18 cellular contexts compared by ENCODE assay signal in the genomic region with DNA sequence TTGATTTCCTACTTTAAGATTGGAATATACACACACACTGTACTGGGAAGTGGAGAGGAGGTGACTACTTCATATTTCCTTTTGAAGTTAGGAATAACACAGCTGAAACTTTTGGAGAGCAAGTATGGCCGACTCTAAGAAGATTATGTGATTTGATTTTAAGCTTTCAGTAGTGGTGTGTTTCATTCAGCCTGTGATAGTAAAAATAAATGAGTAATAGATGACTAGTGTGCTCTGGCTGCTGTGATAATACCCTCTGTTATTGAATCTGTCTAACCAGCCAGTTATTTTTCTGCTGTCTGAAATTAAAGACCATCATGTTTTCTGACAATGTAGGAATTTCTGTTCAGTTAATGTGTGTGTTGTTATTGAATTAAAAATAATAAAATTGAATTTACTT. TPM values are rescaled to one million over a fixed set of nuclear protein-coding genes. Genes with fewer than 3 reads are reported as not detected.
A peak's percentile ranks its signal among the peaks of the same experiment; 100 is the strongest.
DNase-seq lines count a peak whose midpoint lies in the region; ATAC-seq and TF ChIP-seq lines count a peak whose summit lies in the region.
"Had no signal": no experiment of that assay in that cellular context is flagged by ENCODE, and none has a peak within 500 bp of the region (broad histone marks: within the 10 kb centered on the region; RNA-seq: fewer than 3 reads in every experiment).

No MANE protein-coding gene starts in this region.

- H3K27ac ChIP-seq in left ventricle myocardium inferior (replicated peaks) = peak overlapping the region; percentile 74
- H3K27ac ChIP-seq in right cardiac atrium (ENCODE audit: low read length) = no peak overlapping the region
- peak overlapping the region; percentile 80 for H3K27ac ChIP-seq in brain microvascular endothelial cell
- H3K27ac ChIP-seq: prostate gland, RWPE1, suprapubic skin had no signal

- H3K4me3 ChIP-seq in left ventricle myocardium inferior = no peak overlapping the region
- no peak overlapping the region for H3K4me3 ChIP-seq in right cardiac atrium (ENCODE audit: low read length)
- no peak overlapping the region for H3K4me3 ChIP-seq in brain microvascular endothelial cell (ENCODE audit: low read depth, low read length)
- H3K4me3 ChIP-seq: prostate gland, suprapubic skin had no signal

- H3K36me3 ChIP-seq in left ventricle myocardium inferior (peaks cover 8% of the 10 kb centered on the region), brain microvascular endothelial cell (replicated peaks) (peaks cover 28% of the 10 kb centered on the region)
- H3K36me3 ChIP-seq: prostate gland had no signal

- no peaks in the 10 kb centered on the region for H3K9me3 ChIP-seq in left ventricle myocardium inferior (replicated peaks)
- no peaks in the 10 kb centered on the region for H3K9me3 ChIP-seq in right cardiac atrium (ENCODE audit: control insufficient read depth, low read length)
- H3K9me3 ChIP-seq: prostate gland, suprapubic skin had no signal

- DNase-seq in left ventricle myocardium inferior = no peak
- no peak for DNase-seq in right cardiac atrium
- peak; percentile 35 for DNase-seq in brain microvascular endothelial cell
- peak; percentile 19 for DNase-seq in hepatic stellate cell (ENCODE audit: low spot score)
- DNase-seq in activated gamma-delta T cell treated with Interleukin-2 at 50 U/mL for 16 hours = no peak
- DNase-seq: 8988T; activated naive CD4-positive, alpha-beta T cell treated with anti-CD3 and anti-CD28 coated beads, Interleukin-2, amount 10 ng/mL, durations not matched to agents 7 days and 5 days; effector memory CD4-positive, alpha-beta T cell; kidney; NCI-H748 treated with DMSO at 0.1 percent for 48 hours; stimulated activated CD4-positive, alpha-beta T cell treated with anti-CD3 and anti-CD28 coated beads, Interleukin-1b, Interleukin-23, amount 100 ng/mL, for 48 hours had no signal

- in situ Hi-C loops in brain microvascular endothelial cell (cut with HindIII; ENCODE audit: low pct_ligation_motif_present, low sequenced_read_pairs) = no loop called here

- TF ChIP-seq CTCF in left ventricle myocardium inferior (IDR thresholded peaks at IDR 0.05; ENCODE audit: borderline replicate concordance) = no peak
- no peak for TF ChIP-seq CTCF in brain microvascular endothelial cell (IDR thresholded peaks at IDR 0.05; ENCODE audit: low read depth, low read length, missing control alignments)

- intact Hi-C loops in left ventricle myocardium inferior (cut with micrococcal nuclease) (no loop called here), right cardiac atrium (cut with DNase I) (no loop called here)

- ATAC-seq in right cardiac atrium (no peak), HG02938 (IDR thresholded peaks at IDR 0.05; ENCODE audit: unreplicated experiment) (no peak), GM18867 (IDR thresholded peaks at IDR 0.05; ENCODE audit: unreplicated experiment) (no peak), HG03175 (IDR thresholded peaks at IDR 0.05; ENCODE audit: unreplicated experiment) (no peak)
- ATAC-seq: activated CD4-positive, CD25-positive, alpha-beta regulatory T cell treated with anti-CD3 and anti-CD28 coated beads, Interleukin-2, amount 50 U/mL, for 24 hours had no signal

- H3K27me3 ChIP-seq in left ventricle myocardium inferior (ENCODE audit: low read depth) (no peaks in the 10 kb centered on the region), right cardiac atrium (ENCODE audit: control insufficient read depth, insufficient read depth) (no peaks in the 10 kb centered on the region), brain microvascular endothelial cell (replicated peaks) (no peaks in the 10 kb centered on the region)
- H3K27me3 ChIP-seq: suprapubic skin had no signal

- WGBS in right cardiac atrium = 53% methylated on average over 1 of the region's 1 CpG

- H3K4me1 ChIP-seq in left ventricle myocardium inferior = peaks cover 60% of the 10 kb centered on the region
- H3K4me1 ChIP-seq in right cardiac atrium (ENCODE audit: control insufficient read depth, insufficient read depth, low read length) = peaks cover 6% of the 10 kb centered on the region
- H3K4me1 ChIP-seq: suprapubic skin had no signal

RNA-seq across cellular contexts. Expression of gene CTTNBP2NL, which starts 48.3 kb away (rescaled TPM):
- 14.3 TPM for total RNA-seq in left ventricle myocardium inferior
- total RNA-seq in right cardiac atrium = 10 to 100 TPM; 16.2 to 24.9 (median 16.8) TPM
- 5.1 TPM for polyA plus RNA-seq in right cardiac atrium

Comparison
In these comparisons a context has a peak if more than half of its experiments do, and no peak if none do; other contexts are left out.
1. DNase-seq: peak in brain microvascular endothelial cell (single experiment) and hepatic stellate cell (single experiment); none in left ventricle myocardium inferior (single experiment), right cardiac atrium (0 of 3) and activated gamma-delta T cell treated with Interleukin-2 at 50 U/mL for 16 hours (single experiment).